3 cellular contexts compared by ENCODE assay signal in the genomic region with DNA sequence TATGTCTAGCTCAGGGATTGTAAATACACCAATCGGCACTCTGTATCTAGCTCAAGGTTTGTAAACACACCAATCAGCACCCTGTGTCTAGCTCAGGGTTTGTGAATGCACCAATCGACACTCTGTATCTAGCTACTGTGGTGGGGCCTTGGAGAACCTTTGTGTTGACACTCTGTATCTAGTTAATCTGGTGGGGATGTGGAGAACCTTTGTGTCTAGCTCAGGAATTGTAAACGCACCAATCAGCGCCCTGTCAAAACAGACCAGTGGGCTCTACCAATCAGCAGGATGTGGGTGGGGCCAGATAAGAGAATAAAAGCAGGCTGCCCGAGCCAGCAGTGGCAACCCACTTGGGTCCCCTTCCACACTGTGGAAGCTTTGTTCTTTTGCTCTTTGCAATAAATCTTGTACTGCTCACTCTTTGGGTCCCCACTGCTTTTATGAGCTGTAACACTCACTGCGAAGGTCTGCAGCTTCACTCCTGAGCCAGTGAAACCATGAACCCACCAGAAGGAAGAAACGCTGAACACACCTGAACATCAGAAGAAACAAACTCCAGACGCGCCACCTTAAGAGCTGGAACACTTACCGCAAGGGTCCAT. TPM values are rescaled to one million over a fixed set of nuclear protein-coding genes. Genes with fewer than 3 reads are reported as not detected.
"Had no signal": no experiment of that assay in that cellular context is flagged by ENCODE, and none has a peak within 500 bp of the region (broad histone marks: within the 10 kb centered on the region; RNA-seq: fewer than 3 reads in every experiment).

No MANE protein-coding gene starts in this region.

RNA-seq across cellular contexts. Expression of a gene that starts 12.5 kb away (rescaled TPM):
- total RNA-seq: OCI-LY7, PC-9, SK-MEL-5 had no signal
